In the genomic region with DNA sequence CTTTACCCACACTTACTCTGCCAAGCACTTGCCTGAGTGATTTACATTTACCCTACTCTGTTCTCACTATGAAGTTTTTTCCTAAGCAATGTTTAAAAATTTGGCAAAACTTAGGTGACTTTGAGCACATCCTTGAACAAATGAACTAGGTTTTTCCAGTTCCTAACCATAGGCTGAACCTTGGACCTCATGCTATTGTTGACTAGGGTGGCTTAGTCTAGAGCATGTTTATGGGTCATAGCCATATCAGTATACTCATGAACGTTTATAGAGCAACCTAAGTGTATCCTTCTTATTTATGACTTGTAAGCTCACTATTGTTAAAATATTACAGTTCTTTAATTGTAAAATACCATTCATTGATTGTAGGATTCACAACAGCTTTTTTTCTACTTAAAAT, we compare ENCODE assay signal across 1 cellular context.
TF ChIP-seq lines count a peak whose summit lies in the region.

No MANE protein-coding gene starts in this region.

TF ChIP-seq in HepG2, 621 proteins besides CTCF, POLR2A, EP300 and RAD21 (continued from another document):
- TF ChIP-seq, protein P1, sequence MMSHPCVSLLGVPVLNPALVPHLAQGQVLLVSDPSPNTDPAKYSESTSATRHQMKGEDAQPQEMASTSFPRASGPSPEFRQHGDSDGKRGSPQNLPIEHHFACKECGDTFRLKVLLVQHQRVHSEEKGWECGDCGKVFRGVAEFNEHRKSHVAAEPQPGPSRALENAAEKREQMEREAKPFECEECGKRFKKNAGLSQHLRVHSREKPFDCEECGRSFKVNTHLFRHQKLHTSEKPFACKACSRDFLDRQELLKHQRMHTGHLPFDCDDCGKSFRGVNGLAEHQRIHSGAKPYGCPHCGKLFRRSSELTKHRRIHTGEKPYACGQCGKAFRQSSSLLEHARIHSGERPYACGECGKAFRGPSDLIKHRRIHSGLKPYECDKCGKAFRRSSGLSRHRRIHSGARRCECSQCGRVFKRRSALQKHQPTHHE (CRISPR knock-in tag; IDR thresholded peaks at IDR 0.05; ENCODE audit: borderline replicate concordance): no peak
- TF ChIP-seq ZNF614 (CRISPR knock-in tag; IDR thresholded peaks at IDR 0.05; ENCODE audit: borderline replicate concordance) (0 out of 2 replicates have a peak, but pooled peaks have one; percentile 43), ZNF644 (CRISPR knock-in tag; IDR thresholded peaks at IDR 0.05; ENCODE audit: low read depth) (peak; percentile 81; the same call in 1 of the 2 replicates), SOX13 (IDR thresholded peaks at IDR 0.05) (no peak), SOX13 (CRISPR knock-in tag; conservative IDR thresholded peaks at IDR 0.05 in 1 of 2, IDR thresholded peaks at IDR 0.05 in 1 of 2) (peak in 1 of 2 experiments; percentile 25; a peak in 1 of 4 replicates), ZNF569 (CRISPR knock-in tag; IDR thresholded peaks at IDR 0.05; ENCODE audit: borderline replicate concordance) (no peak), HNF4A (CRISPR knock-in tag; IDR thresholded peaks at IDR 0.05) (peak; percentile 43)
